Comparison of ENCODE assay signal across 13 cellular contexts in genomic region chr1:235468970-235469369, GRCh38. TPM values are rescaled to one million over a fixed set of nuclear protein-coding genes. Genes with fewer than 3 reads are reported as not detected.
DNase-seq lines count a peak whose midpoint lies in the region; ATAC-seq and TF ChIP-seq lines count a peak whose summit lies in the region.
"Had no signal": no experiment of that assay in that cellular context is flagged by ENCODE, and none has a peak within 500 bp of the region (broad histone marks: within the 10 kb centered on the region; RNA-seq: fewer than 3 reads in every experiment).

No MANE protein-coding gene starts in this region.

- peaks cover 6% of the 10 kb centered on the region in 2 experiments; a peak in 1 of 4 replicates for H3K36me3 ChIP-seq in HCT116 (ENCODE audit: control insufficient read depth in 1 of 2, insufficient read depth in 2 of 2, low read length in 2 of 2)

- RAD21 ChIA-PET in HCT116 (lab: Charles Lee; ENCODE audit: low non-redundant PET in 1 of 2, low total read pairs in 2 of 2, uncharacterized antibody in 2 of 2, unreplicated experiment in 2 of 2) = no interaction called here

- H3K27ac Mint-ChIP-seq in activated T-cell treated with anti-CD3 and anti-CD28 coated beads, Interleukin-2, amount 50 U/mL, for 24 hours = no peak overlapping the region

- H3K79me2 ChIP-seq in HCT116 (ENCODE audit: insufficient read depth, low read length) = no peaks in the 10 kb centered on the region

- peak overlapping the region in 1 of 2 experiments; percentile 14; a peak in 1 of 4 replicates for H3K4me3 ChIP-seq in HCT116 (replicated peaks in 1 of 2; ENCODE audit: low read depth in 1 of 2, low read length in 2 of 2)
- H3K4me3 ChIP-seq in fibroblast of pulmonary artery (replicated peaks; ENCODE audit: low read depth, low read length) = no peak overlapping the region
- H3K4me3 ChIP-seq: thoracic aorta had no signal

- DNase-seq in 8988T (peak; percentile 16), HCT116 (ENCODE audit: low read depth, low spot score) (peak; percentile 56), SW480 (ENCODE audit: low spot score) (peak; percentile 85), fibroblast of pulmonary artery (ENCODE audit: low read depth) (peak; percentile 68), occipital lobe (lab: John Stamatoyannopoulos, UW) (no peak), retina (no peak), NCI-H774 (lab: John Stamatoyannopoulos, UW) (no peak)
- no peak for DNase-seq in activated T-cell treated with anti-CD3 and anti-CD28 coated beads, Interleukin-2, amount 50 U/mL, for 24 hours
- DNase-seq: hypothalamus, NCI-H1417, NCI-H526 had no signal

- no TSS peak for BruUV-seq in HCT116 (replicated peaks; lab: Mats Ljungman, UMichigan)

- CTCF ChIA-PET in HCT116 (lab: Charles Lee) = no interaction called here

- no peaks in the 10 kb centered on the region for H3K9me3 Mint-ChIP-seq in activated T-cell treated with anti-CD3 and anti-CD28 coated beads, Interleukin-2, amount 50 U/mL, for 24 hours

- TF ChIP-seq CTCF in HCT116 (IDR thresholded peaks at IDR 0.05 in 2 of 3, conservative IDR thresholded peaks at IDR 0.05 in 1 of 3; ENCODE audit: borderline replicate concordance in 1 of 3, insufficient read depth in 1 of 3, low read depth in 2 of 3, low read length in 2 of 3) (peak in 2 of 3 experiments; percentile 46 to 51; a peak in 4 of 6 replicates), fibroblast of pulmonary artery (IDR thresholded peaks at IDR 0.05; ENCODE audit: low read length, missing control alignments) (peak; percentile 28)

- H3K4me1 Mint-ChIP-seq in activated T-cell treated with anti-CD3 and anti-CD28 coated beads, Interleukin-2, amount 50 U/mL, for 24 hours (ENCODE audit: low read depth) = peaks cover 6% of the 10 kb centered on the region

- intact Hi-C loops in HCT116 (cut with micrococcal nuclease) = no loop called here

- H3K9me2 ChIP-seq in HCT116 (ENCODE audit: insufficient read depth) = no peaks in the 10 kb centered on the region

- H3K36me3 Mint-ChIP-seq in activated T-cell treated with anti-CD3 and anti-CD28 coated beads, Interleukin-2, amount 50 U/mL, for 24 hours (ENCODE audit: low read depth) = peaks cover 32% of the 10 kb centered on the region

- H3K4me3 Mint-ChIP-seq in activated T-cell treated with anti-CD3 and anti-CD28 coated beads, Interleukin-2, amount 50 U/mL, for 24 hours = no peak overlapping the region

- TF ChIP-seq POLR2A in HCT116 (IDR thresholded peaks at IDR 0.05; ENCODE audit: borderline replicate concordance, extremely low read depth, insufficient read depth, insufficient read length) = no peak

- H3K27me3 ChIP-seq in HCT116 (ENCODE audit: insufficient read depth, low read length) = no peaks in the 10 kb centered on the region

- H3K9ac ChIP-seq in HCT116 (ENCODE audit: low read length) = peak overlapping the region; percentile 18

- H4K20me1 ChIP-seq in HCT116 (ENCODE audit: insufficient read depth) = no peaks in the 10 kb centered on the region

- POLR2A ChIA-PET in HCT116 (lab: Charles Lee) = no interaction called here

- H2AFZ ChIP-seq in HCT116 (ENCODE audit: low read depth, low read length, poor library complexity, severe bottlenecking) = no peak overlapping the region

- peaks cover 22 to 29% of the 10 kb centered on the region in 2 experiments for H3K4me1 ChIP-seq in HCT116 (ENCODE audit: control insufficient read depth in 1 of 2, insufficient read depth in 2 of 2, low read length in 2 of 2)

- H3K4me2 ChIP-seq in HCT116 (ENCODE audit: low read length) = peak overlapping the region; percentile 57

- ATAC-seq in HCT116 = peak; percentile 94
- ATAC-seq: sciatic nerve had no signal

- no peak for TF ChIP-seq RAD21 in HCT116 (IDR thresholded peaks at IDR 0.05; ENCODE audit: low read depth)

- no peaks in the 10 kb centered on the region for H3K9me3 ChIP-seq in HCT116 (ENCODE audit: control insufficient read depth in 1 of 2, insufficient read depth in 1 of 2, low read depth in 1 of 2, low read length in 2 of 2)
- H3K9me3 ChIP-seq: thoracic aorta had no signal

- H3K27me3 Mint-ChIP-seq in activated T-cell treated with anti-CD3 and anti-CD28 coated beads, Interleukin-2, amount 50 U/mL, for 24 hours = no peaks in the 10 kb centered on the region

- peak overlapping the region; percentile 42; the same call in 1 of the 2 replicates for H3K27ac ChIP-seq in HCT116 (ENCODE audit: low read depth, low read length)
- H3K27ac ChIP-seq: thoracic aorta had no signal

TF ChIP-seq in HCT116, 20 proteins besides CTCF, POLR2A, EP300 and RAD21:
- TF ChIP-seq ZBTB33 (IDR thresholded peaks at IDR 0.05; ENCODE audit: extremely low read depth, insufficient replicate concordance, low read length) (no peak), JUND (IDR thresholded peaks at IDR 0.05) (peak; percentile 80), SRF (IDR thresholded peaks at IDR 0.05; ENCODE audit: low read depth) (no peak), POLR2AphosphoS5 (IDR thresholded peaks at IDR 0.05; ENCODE audit: low read depth, low read length) (no peak), SP1 (IDR thresholded peaks at IDR 0.05; ENCODE audit: low read depth) (peak; percentile 53; the same call in 1 of the 2 replicates), FOSL1 (IDR thresholded peaks at IDR 0.05; ENCODE audit: low read depth) (peak; percentile 77), MAX (IDR thresholded peaks at IDR 0.05) (no peak), TCF7L2 (IDR thresholded peaks at IDR 0.05; ENCODE audit: borderline replicate concordance, extremely low read depth, insufficient read depth, insufficient read length) (no peak), CBX3 (IDR thresholded peaks at IDR 0.05; ENCODE audit: low read depth) (peak; percentile 74; the same call in 1 of the 2 replicates), EZH2 (IDR thresholded peaks at IDR 0.05) (no peak)

RNA-seq across cellular contexts. Expression of gene B3GALNT2, which starts 35.3 kb away (rescaled TPM):
- 36.8 TPM for total RNA-seq in HCT116 (2021; ENCODE audit: unreplicated experiment)
- polyA plus RNA-seq in HCT116 (2012) = 17.8 and 18.6 TPM in 2 replicates
- 20.3 TPM for total RNA-seq in occipital lobe

Comparison
In these comparisons a context has a peak if more than half of its experiments do, and no peak if none do; other contexts are left out.
1. DNase-seq: peak in 8988T (single experiment), HCT116 (single experiment), SW480 (single experiment) and fibroblast of pulmonary artery (single experiment); none in activated T-cell treated with anti-CD3 and anti-CD28 coated beads, Interleukin-2, amount 50 U/mL, for 24 hours (single experiment), occipital lobe (single experiment), retina (single experiment) and NCI-H774 (single experiment).